1 cellular context compared by ENCODE assay signal in genomic region chr17:58391302-58391984, GRCh38.
TF ChIP-seq lines count a peak whose summit lies in the region.

No MANE protein-coding gene starts in this region.

TF ChIP-seq in HepG2, 621 proteins besides CTCF, POLR2A, EP300 and RAD21 (continued from another document and continues in another):
- TF ChIP-seq PRMT3 (CRISPR knock-in tag; IDR thresholded peaks at IDR 0.05; ENCODE audit: borderline replicate concordance, low read depth) (peak; percentile 95; the same call in 1 of the 2 replicates), ZNF30 (CRISPR knock-in tag; IDR thresholded peaks at IDR 0.05) (no peak), PBX2 (CRISPR knock-in tag; IDR thresholded peaks at IDR 0.05) (peak; percentile 61; the same call in 1 of the 2 replicates), HOXD1 (CRISPR knock-in tag; IDR thresholded peaks at IDR 0.05) (peak; percentile 97), ZNF550 (CRISPR knock-in tag; IDR thresholded peaks at IDR 0.05; ENCODE audit: borderline replicate concordance) (no peak), ZNF337 (CRISPR knock-in tag; IDR thresholded peaks at IDR 0.05; ENCODE audit: borderline replicate concordance, low read depth) (peak; percentile 77), MED13 (CRISPR knock-in tag; IDR thresholded peaks at IDR 0.05) (peak; percentile 100), ZNF782 (CRISPR knock-in tag; IDR thresholded peaks at IDR 0.05; ENCODE audit: borderline replicate concordance) (peak; percentile 63; the same call in 1 of the 2 replicates), CENPBD1 (CRISPR knock-in tag; IDR thresholded peaks at IDR 0.05; ENCODE audit: borderline replicate concordance, low read depth) (0 out of 2 replicates have a peak, but pooled peaks have one; percentile 91), NFE2L2 (IDR thresholded peaks at IDR 0.05; ENCODE audit: low read length) (no peak), ZSCAN22 (CRISPR knock-in tag; IDR thresholded peaks at IDR 0.05) (peak; percentile 76; the same call in 1 of the 2 replicates), ZNF282 (IDR thresholded peaks at IDR 0.05; ENCODE audit: partially characterized antibody) (no peak), ZNF331 (CRISPR knock-in tag; IDR thresholded peaks at IDR 0.05) (peak; percentile 95), ETV5 (CRISPR knock-in tag; IDR thresholded peaks at IDR 0.05; ENCODE audit: borderline replicate concordance) (peak; percentile 92; the same call in 1 of the 2 replicates), TAF15 (IDR thresholded peaks at IDR 0.05; ENCODE audit: low read depth, low read length, poor library complexity, severe bottlenecking) (no peak), ZNF17 (CRISPR knock-in tag; IDR thresholded peaks at IDR 0.05) (no peak), KLF12 (CRISPR knock-in tag; IDR thresholded peaks at IDR 0.05; ENCODE audit: borderline replicate concordance) (peak; percentile 91; the same call in 1 of the 2 replicates), ZNF841 (CRISPR knock-in tag; IDR thresholded peaks at IDR 0.05; ENCODE audit: borderline replicate concordance) (0 out of 2 replicates have a peak, but pooled peaks have one; percentile 46), ZNF484 (CRISPR knock-in tag; IDR thresholded peaks at IDR 0.05; ENCODE audit: borderline replicate concordance, low read depth) (no peak; the same call in 1 of the 2 replicates), CENPT (CRISPR knock-in tag; IDR thresholded peaks at IDR 0.05; ENCODE audit: low read depth) (no peak), YEATS4 (CRISPR knock-in tag; IDR thresholded peaks at IDR 0.05; ENCODE audit: borderline replicate concordance) (peak; percentile 91; the same call in 1 of the 2 replicates), BORCS8-MEF2B (CRISPR knock-in tag; IDR thresholded peaks at IDR 0.05) (peak; percentile 87), ZNF556 (CRISPR knock-in tag; IDR thresholded peaks at IDR 0.05; ENCODE audit: borderline replicate concordance) (peak; percentile 99), ARNT (IDR thresholded peaks at IDR 0.05) (no peak), SNRNP70 (IDR thresholded peaks at IDR 0.05; ENCODE audit: low read depth, low read length) (no peak), DZIP1 (CRISPR knock-in tag; IDR thresholded peaks at IDR 0.05) (no peak), ZNF350 (CRISPR knock-in tag; IDR thresholded peaks at IDR 0.05; ENCODE audit: borderline replicate concordance, low read depth) (peak; percentile 100), KDM3A (CRISPR knock-in tag; IDR thresholded peaks at IDR 0.05; ENCODE audit: low read depth) (peak; percentile 95; the same call in 1 of the 2 replicates), AGO2 (optimal IDR thresholded peaks at IDR 0.05; ENCODE audit: low read depth, low read length) (no peak), BRCA1 (CRISPR knock-in tag; IDR thresholded peaks at IDR 0.05) (peak; percentile 85), NR2F6 (IDR thresholded peaks at IDR 0.05) (peak; percentile 98), NR2F6 (CRISPR knock-in tag; IDR thresholded peaks at IDR 0.05) (peak; percentile 98), ZMYM3 (CRISPR knock-in tag; IDR thresholded peaks at IDR 0.05) (peak; percentile 88), ZKSCAN5 (CRISPR knock-in tag; IDR thresholded peaks at IDR 0.05) (no peak), BATF2 (CRISPR knock-in tag; IDR thresholded peaks at IDR 0.05) (no peak), KDM5A (IDR thresholded peaks at IDR 0.05; ENCODE audit: borderline replicate concordance, low read length) (no peak; the same call in 1 of the 2 replicates), ZNF781 (CRISPR knock-in tag; IDR thresholded peaks at IDR 0.05; ENCODE audit: borderline replicate concordance, not compliant biosample characterization) (peak; percentile 94), SMAD9 (CRISPR knock-in tag; IDR thresholded peaks at IDR 0.05) (no peak), ZBTB21 (CRISPR knock-in tag; IDR thresholded peaks at IDR 0.05) (peak; percentile 55; the same call in 1 of the 2 replicates), ZNF790 (CRISPR knock-in tag; IDR thresholded peaks at IDR 0.05; ENCODE audit: borderline replicate concordance) (no peak), ZNF773 (CRISPR knock-in tag; IDR thresholded peaks at IDR 0.05; ENCODE audit: borderline replicate concordance) (no peak), KMT2A (CRISPR knock-in tag; IDR thresholded peaks at IDR 0.05) (peak; percentile 93), ZNF24 (IDR thresholded peaks at IDR 0.05) (no peak), ZNF614 (CRISPR knock-in tag; IDR thresholded peaks at IDR 0.05; ENCODE audit: borderline replicate concordance) (peak; percentile 98), ZNF234 (CRISPR knock-in tag; conservative IDR thresholded peaks at IDR 0.05) (no peak), MIXL1 (CRISPR knock-in tag; IDR thresholded peaks at IDR 0.05) (peak; percentile 96), KLF9 (CRISPR knock-in tag; IDR thresholded peaks at IDR 0.05; ENCODE audit: low read depth) (peak; percentile 93; the same call in 1 of the 2 replicates), ZNF510 (CRISPR knock-in tag; IDR thresholded peaks at IDR 0.05; ENCODE audit: low read depth) (peak; percentile 91; the same call in 1 of the 2 replicates), ZNF496 (CRISPR knock-in tag; IDR thresholded peaks at IDR 0.05; ENCODE audit: insufficient replicate concordance) (no peak), NFRKB (IDR thresholded peaks at IDR 0.05) (no peak), NFIC (IDR thresholded peaks at IDR 0.05; ENCODE audit: low read length) (peak; percentile 100), ISX (CRISPR knock-in tag; conservative IDR thresholded peaks at IDR 0.05) (0 out of 2 replicates have a peak, but pooled peaks have one; percentile 50), ZFP1 (CRISPR knock-in tag; IDR thresholded peaks at IDR 0.05) (peak; percentile 96), HDAC1 (CRISPR knock-in tag; IDR thresholded peaks at IDR 0.05) (peak; percentile 99), ZFY (CRISPR knock-in tag; IDR thresholded peaks at IDR 0.05) (peak; percentile 44; the same call in 1 of the 2 replicates), ZNF224 (CRISPR knock-in tag; IDR thresholded peaks at IDR 0.05) (no peak)
- TF ChIP-seq, protein P1, sequence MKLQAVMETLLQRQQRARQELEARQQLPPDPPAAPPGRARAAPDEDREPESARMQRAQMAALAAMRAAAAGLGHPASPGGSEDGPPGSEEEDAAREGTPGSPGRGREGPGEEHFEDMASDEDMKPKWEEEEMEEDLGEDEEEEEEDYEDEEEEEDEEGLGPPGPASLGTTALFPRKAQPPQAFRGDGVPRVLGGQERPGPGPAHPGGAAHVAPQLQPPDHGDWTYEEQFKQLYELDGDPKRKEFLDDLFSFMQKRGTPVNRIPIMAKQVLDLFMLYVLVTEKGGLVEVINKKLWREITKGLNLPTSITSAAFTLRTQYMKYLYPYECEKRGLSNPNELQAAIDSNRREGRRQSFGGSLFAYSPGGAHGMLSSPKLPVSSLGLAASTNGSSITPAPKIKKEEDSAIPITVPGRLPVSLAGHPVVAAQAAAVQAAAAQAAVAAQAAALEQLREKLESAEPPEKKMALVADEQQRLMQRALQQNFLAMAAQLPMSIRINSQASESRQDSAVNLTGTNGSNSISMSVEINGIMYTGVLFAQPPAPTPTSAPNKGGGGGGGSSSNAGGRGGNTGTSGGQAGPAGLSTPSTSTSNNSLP (IDR thresholded peaks at IDR 0.05; ENCODE audit: low read depth, low read length), result peak; percentile 98
- TF ChIP-seq, protein P2, sequence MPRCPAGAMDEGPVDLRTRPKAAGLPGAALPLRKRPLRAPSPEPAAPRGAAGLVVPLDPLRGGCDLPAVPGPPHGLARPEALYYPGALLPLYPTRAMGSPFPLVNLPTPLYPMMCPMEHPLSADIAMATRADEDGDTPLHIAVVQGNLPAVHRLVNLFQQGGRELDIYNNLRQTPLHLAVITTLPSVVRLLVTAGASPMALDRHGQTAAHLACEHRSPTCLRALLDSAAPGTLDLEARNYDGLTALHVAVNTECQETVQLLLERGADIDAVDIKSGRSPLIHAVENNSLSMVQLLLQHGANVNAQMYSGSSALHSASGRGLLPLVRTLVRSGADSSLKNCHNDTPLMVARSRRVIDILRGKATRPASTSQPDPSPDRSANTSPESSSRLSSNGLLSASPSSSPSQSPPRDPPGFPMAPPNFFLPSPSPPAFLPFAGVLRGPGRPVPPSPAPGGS (CRISPR knock-in tag; IDR thresholded peaks at IDR 0.05), result peak; percentile 93
- TF ChIP-seq, protein P3, sequence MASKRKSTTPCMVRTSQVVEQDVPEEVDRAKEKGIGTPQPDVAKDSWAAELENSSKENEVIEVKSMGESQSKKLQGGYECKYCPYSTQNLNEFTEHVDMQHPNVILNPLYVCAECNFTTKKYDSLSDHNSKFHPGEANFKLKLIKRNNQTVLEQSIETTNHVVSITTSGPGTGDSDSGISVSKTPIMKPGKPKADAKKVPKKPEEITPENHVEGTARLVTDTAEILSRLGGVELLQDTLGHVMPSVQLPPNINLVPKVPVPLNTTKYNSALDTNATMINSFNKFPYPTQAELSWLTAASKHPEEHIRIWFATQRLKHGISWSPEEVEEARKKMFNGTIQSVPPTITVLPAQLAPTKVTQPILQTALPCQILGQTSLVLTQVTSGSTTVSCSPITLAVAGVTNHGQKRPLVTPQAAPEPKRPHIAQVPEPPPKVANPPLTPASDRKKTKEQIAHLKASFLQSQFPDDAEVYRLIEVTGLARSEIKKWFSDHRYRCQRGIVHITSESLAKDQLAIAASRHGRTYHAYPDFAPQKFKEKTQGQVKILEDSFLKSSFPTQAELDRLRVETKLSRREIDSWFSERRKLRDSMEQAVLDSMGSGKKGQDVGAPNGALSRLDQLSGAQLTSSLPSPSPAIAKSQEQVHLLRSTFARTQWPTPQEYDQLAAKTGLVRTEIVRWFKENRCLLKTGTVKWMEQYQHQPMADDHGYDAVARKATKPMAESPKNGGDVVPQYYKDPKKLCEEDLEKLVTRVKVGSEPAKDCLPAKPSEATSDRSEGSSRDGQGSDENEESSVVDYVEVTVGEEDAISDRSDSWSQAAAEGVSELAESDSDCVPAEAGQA (IDR thresholded peaks at IDR 0.05; ENCODE audit: low read depth), result peak; percentile 60; the same call in 1 of the 2 replicates
- TF ChIP-seq, protein P3 (CRISPR knock-in tag; IDR thresholded peaks at IDR 0.05; ENCODE audit: borderline replicate concordance), result peak; percentile 99; the same call in 1 of the 2 replicates
- TF ChIP-seq, protein P4, sequence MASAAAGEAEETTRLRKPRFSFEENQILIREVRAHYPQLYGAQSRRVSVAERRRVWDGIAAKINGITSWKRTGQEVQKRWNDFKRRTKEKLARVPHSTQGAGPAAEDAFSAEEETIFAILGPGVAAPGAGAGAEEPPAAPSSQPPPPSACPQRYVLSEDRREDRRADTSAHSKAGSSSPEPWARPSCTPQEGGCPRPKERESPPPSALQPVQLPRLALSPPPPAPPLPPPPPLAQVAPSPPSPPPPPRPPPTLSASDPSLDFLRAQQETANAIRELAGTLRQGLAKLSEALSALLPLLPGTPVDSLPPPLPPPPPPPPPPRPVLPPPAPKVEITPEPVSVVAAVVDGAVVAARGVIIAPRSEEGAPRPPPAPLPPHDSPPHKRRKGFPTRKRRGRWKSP (CRISPR knock-in tag; IDR thresholded peaks at IDR 0.05), result peak; percentile 94
